In the genomic region with DNA sequence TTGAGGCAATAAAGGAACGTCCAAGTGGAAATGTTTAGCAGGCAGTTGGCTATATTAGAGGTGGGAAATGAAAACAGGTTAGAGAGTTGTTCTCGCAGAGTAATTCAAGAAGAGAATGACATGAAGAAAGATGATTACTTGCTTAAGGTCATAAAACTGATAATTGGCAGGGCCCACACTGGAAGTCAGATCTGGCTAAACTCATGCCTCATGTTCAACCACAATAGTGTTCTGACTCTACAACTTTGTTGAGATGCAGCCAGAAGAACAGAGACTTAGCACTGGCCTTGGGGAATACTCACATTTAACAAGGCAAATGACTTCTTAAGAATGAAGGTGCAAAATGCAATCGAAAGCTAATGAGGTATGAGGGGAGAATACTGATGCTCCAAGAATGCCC, we compare ENCODE assay signal across 15 cellular contexts. TPM values are rescaled to one million over a fixed set of nuclear protein-coding genes. Genes with fewer than 3 reads are reported as not detected.
DNase-seq lines count a peak whose midpoint lies in the region; ATAC-seq, FAIRE-seq and TF ChIP-seq lines count a peak whose summit lies in the region.
"Had no signal": no experiment of that assay in that cellular context is flagged by ENCODE, and none has a peak within 500 bp of the region (broad histone marks: within the 10 kb centered on the region; RNA-seq: fewer than 3 reads in every experiment).

No MANE protein-coding gene starts in this region.

- TF ChIP-seq CTCF in GM12878 (IDR thresholded peaks at IDR 0.05 in 2 of 3, conservative IDR thresholded peaks at IDR 0.05 in 1 of 3; ENCODE audit: control insufficient read depth in 2 of 3, extremely low read depth in 1 of 3, insufficient read depth in 1 of 3, low read depth in 3 of 3, low read length in 3 of 3) (no peak), prostate gland (IDR thresholded peaks at IDR 0.05) (no peak)

- no peak overlapping the region for H2BK120ac ChIP-seq in neuronal stem cell (ENCODE audit: low read depth, low read length)

- no peak overlapping the region for H3K18ac ChIP-seq in neuronal stem cell (ENCODE audit: low read length)

- CTCF ChIA-PET in GM12878 (lab: Yijun Ruan, JAX) = no interaction called here

- H3K4me1 ChIP-seq in GM12878 (ENCODE audit: control insufficient read depth, insufficient read depth, low read length) (no peaks in the 10 kb centered on the region), neuronal stem cell (ENCODE audit: control insufficient read depth in 2 of 2, insufficient read depth in 1 of 2, low read depth in 1 of 2, low read length in 2 of 2) (no peaks in the 10 kb centered on the region), prostate gland (replicated peaks) (no peaks in the 10 kb centered on the region)

- RAD21 ChIA-PET in GM12878 (lab: Charles Lee; ENCODE audit: unreplicated experiment) = no interaction called here

- peaks cover 26% of the 10 kb centered on the region for H3K9me3 Mint-ChIP-seq in activated naive CD4-positive, alpha-beta T cell treated with anti-CD3 and anti-CD28 coated beads, Interleukin-2, amount 50 U/mL, for 24 hours
- H3K9me3 Mint-ChIP-seq in stimulated activated naive CD8-positive, alpha-beta T cell treated with anti-CD3 and anti-CD28 coated beads, Interleukin-15, amount 100 ng/mL, for 72 hours = peaks cover 38 to 40% of the 10 kb centered on the region in 2 donors

- in situ Hi-C loops in GM12878 (cut with MboI) = no loop called here

- no peaks in the 10 kb centered on the region; a peak in 1 of 4 replicates for H3K27me3 ChIP-seq in GM12878 (replicated peaks in 1 of 2; ENCODE audit: control insufficient read depth in 2 of 2, insufficient read depth in 2 of 2, low read length in 1 of 2)
- H3K27me3 ChIP-seq in neuronal stem cell (ENCODE audit: control insufficient read depth in 3 of 3, insufficient read depth in 3 of 3, low read depth in 1 of 3, low read length in 3 of 3) = no peaks in the 10 kb centered on the region
- no peaks in the 10 kb centered on the region for H3K27me3 ChIP-seq in prostate gland (replicated peaks; ENCODE audit: insufficient read depth)
- H3K27me3 ChIP-seq: tibial nerve had no signal

- H3K4me2 ChIP-seq in GM12878 (ENCODE audit: control insufficient read depth, insufficient read depth) (no peak overlapping the region), neuronal stem cell (ENCODE audit: insufficient read depth, low read length, poor library complexity, severe bottlenecking) (no peak overlapping the region)

- DNase-seq in activated naive CD4-positive, alpha-beta T cell treated with anti-CD3 and anti-CD28 coated beads, Interleukin-2, amount 50 U/mL, for 16 hours = no peak
- DNase-seq in GM12878 (ENCODE audit: low read depth, low spot score) (no peak), NCI-H1417 treated with DMSO at 0.1 percent for 48 hours (lab: John Stamatoyannopoulos, UW) (no peak), neuronal stem cell (ENCODE audit: low spot score) (no peak), prostate gland (ENCODE audit: low spot score) (no peak)
- peak in 1 of 2 donors; percentile 27 for DNase-seq in stimulated activated naive CD8-positive, alpha-beta T cell treated with anti-CD3 and anti-CD28 coated beads, Interleukin-15, amount 100 ng/mL, for 72 hours
- DNase-seq: naive B cell, NCI-H187 treated with DMSO at 0.1 percent for 48 hours, NCI-H526 had no signal

- no peak overlapping the region for H2BK5ac ChIP-seq in neuronal stem cell (ENCODE audit: low read length)

- H3K36me3 Mint-ChIP-seq in activated naive CD4-positive, alpha-beta T cell treated with anti-CD3 and anti-CD28 coated beads, Interleukin-2, amount 50 U/mL, for 24 hours = peaks cover 15% of the 10 kb centered on the region

- H3K9ac ChIP-seq in GM12878 (ENCODE audit: control insufficient read depth, insufficient read depth, low read length) (no peak overlapping the region), neuronal stem cell (ENCODE audit: low read depth, low read length, poor library complexity) (no peak overlapping the region)

- no peaks in the 10 kb centered on the region for H3K36me3 ChIP-seq in GM12878 (ENCODE audit: control insufficient read depth in 2 of 2, insufficient read depth in 2 of 2, low read length in 1 of 2)
- no peaks in the 10 kb centered on the region for H3K36me3 ChIP-seq in neuronal stem cell (replicated peaks in 1 of 2; ENCODE audit: control insufficient read depth in 2 of 2, insufficient read depth in 2 of 2, low read length in 2 of 2)
- no peaks in the 10 kb centered on the region for H3K36me3 ChIP-seq in prostate gland
- H3K36me3 ChIP-seq: tibial nerve had no signal

- no peaks in the 10 kb centered on the region for H4K20me1 ChIP-seq in GM12878 (ENCODE audit: control insufficient read depth, insufficient read depth)

- peak overlapping the region; percentile 37 for H3K27ac Mint-ChIP-seq in activated naive CD4-positive, alpha-beta T cell treated with anti-CD3 and anti-CD28 coated beads, Interleukin-2, amount 50 U/mL, for 24 hours
- peak overlapping the region; percentile 72 to 98 for H3K27ac Mint-ChIP-seq in stimulated activated naive CD8-positive, alpha-beta T cell treated with anti-CD3 and anti-CD28 coated beads, Interleukin-15, amount 100 ng/mL, for 72 hours

- no TSS peak for BruUV-seq in GM12878 (replicated peaks; lab: Mats Ljungman, UMichigan)

- POLR2A ChIA-PET in GM12878 (lab: Charles Lee) = no interaction called here

- FAIRE-seq in GM12878 (lab: Jason Lieb, UNC) = no peak
- FAIRE-seq: H1 had no signal

- no peak overlapping the region for H3K14ac ChIP-seq in neuronal stem cell (ENCODE audit: low read length)

- peak overlapping the region; percentile 40 for H3K4me3 Mint-ChIP-seq in activated naive CD4-positive, alpha-beta T cell treated with anti-CD3 and anti-CD28 coated beads, Interleukin-2, amount 50 U/mL, for 24 hours
- H3K4me3 Mint-ChIP-seq in stimulated activated naive CD8-positive, alpha-beta T cell treated with anti-CD3 and anti-CD28 coated beads, Interleukin-15, amount 100 ng/mL, for 72 hours = peak overlapping the region; percentile 82 to 86

- ATAC-seq in HG03442 (IDR thresholded peaks at IDR 0.05; ENCODE audit: unreplicated experiment) (peak; percentile 19), GM12878 (peak; percentile 57)
- ATAC-seq in stimulated activated naive CD8-positive, alpha-beta T cell treated with anti-CD3 and anti-CD28 coated beads, Interleukin-15, amount 100 ng/mL, for 72 hours = peak; percentile 74

- H3K23ac ChIP-seq in neuronal stem cell (ENCODE audit: low read depth, low read length, poor library complexity) = no peak overlapping the region

- TF ChIP-seq POLR2A in GM12878 (IDR thresholded peaks at IDR 0.05; ENCODE audit: low read depth, low read length) (no peak), prostate gland (IDR thresholded peaks at IDR 0.05) (no peak)

- no peak overlapping the region for H2AFZ ChIP-seq in GM12878 (ENCODE audit: control insufficient read depth, low read depth, low read length)
- H2AFZ ChIP-seq in neuronal stem cell (ENCODE audit: low read length) = no peak overlapping the region

- no peak overlapping the region for H2BK15ac ChIP-seq in neuronal stem cell (ENCODE audit: low read length)

- H3K4me3 ChIP-seq in GM12878 (no peak overlapping the region), neuronal stem cell (ENCODE audit: low read length in 2 of 2) (no peak overlapping the region), prostate gland (no peak overlapping the region)
- H3K4me3 ChIP-seq: tibial nerve had no signal

- 26% methylated on average over 3 of the region's 3 CpGs for WGBS in GM12878 (ENCODE audit: insufficient coverage, insufficient replicate concordance, low lambda C conversion rate, missing lambda C conversion rate)
- no CpG with 5 or more reads among the region's 3 CpGs for WGBS in neuronal stem cell (ENCODE audit: extremely low coverage in 2 of 2, insufficient read length in 2 of 2, insufficient replicate concordance in 1 of 2), 2 donors
- WGBS in prostate gland = 89% methylated on average over 3 of the region's 3 CpGs

- no peak overlapping the region for H2BK12ac ChIP-seq in neuronal stem cell (ENCODE audit: low read length)

- H3K4ac ChIP-seq in neuronal stem cell (ENCODE audit: low read length) = no peak overlapping the region

- H3K27ac ChIP-seq in GM12878 (ENCODE audit: control insufficient read depth, insufficient read depth) (no peak overlapping the region), neuronal stem cell (replicated peaks; ENCODE audit: low read length) (no peak overlapping the region), prostate gland (no peak overlapping the region)

- H3K9me3 ChIP-seq in GM12878 (replicated peaks; ENCODE audit: control insufficient read depth, insufficient read depth, low read length) (peaks cover 2% of the 10 kb centered on the region; the same call in 1 of the 3 replicates), neuronal stem cell (replicated peaks in 1 of 2; ENCODE audit: control insufficient read depth in 2 of 2, insufficient read depth in 1 of 2, low read depth in 1 of 2, low read length in 2 of 2) (peaks cover 0 to 3% of the 10 kb centered on the region in 2 donors), prostate gland (no peaks in the 10 kb centered on the region)

- H3K27me3 Mint-ChIP-seq in activated naive CD4-positive, alpha-beta T cell treated with anti-CD3 and anti-CD28 coated beads, Interleukin-2, amount 50 U/mL, for 24 hours = no peaks in the 10 kb centered on the region
- H3K27me3 Mint-ChIP-seq in stimulated activated naive CD8-positive, alpha-beta T cell treated with anti-CD3 and anti-CD28 coated beads, Interleukin-15, amount 100 ng/mL, for 72 hours = no peaks in the 10 kb centered on the region

- no peaks in the 10 kb centered on the region for H3K79me2 ChIP-seq in GM12878 (ENCODE audit: control insufficient read depth, insufficient read depth, low read length)

- TF ChIP-seq EP300 in GM12878 (IDR thresholded peaks at IDR 0.05; ENCODE audit: borderline replicate concordance in 1 of 2, control insufficient read depth in 1 of 2, low read depth in 2 of 2, low read length in 2 of 2) = no peak

- H3K79me1 ChIP-seq in neuronal stem cell (ENCODE audit: low read depth, low read length) = no peaks in the 10 kb centered on the region

- TF ChIP-seq RAD21 in GM12878 (IDR thresholded peaks at IDR 0.05; ENCODE audit: insufficient read depth, low read depth, low read length) = no peak

- H4K8ac ChIP-seq in neuronal stem cell (ENCODE audit: low read depth, low read length) = no peak overlapping the region

- SMC1A ChIA-PET in GM12878 (lab: Charles Lee; ENCODE audit: uncharacterized antibody, unreplicated experiment) = interaction anchor here (1.3 kb wide), 1 partner anchor 33 kb away, joined by 3 read pairs; no protein-coding TSS in a partner anchor

- no peak overlapping the region for H4K91ac ChIP-seq in neuronal stem cell (ENCODE audit: low read depth, low read length, poor library complexity)

- peaks cover 53% of the 10 kb centered on the region for H3K4me1 Mint-ChIP-seq in activated naive CD4-positive, alpha-beta T cell treated with anti-CD3 and anti-CD28 coated beads, Interleukin-2, amount 50 U/mL, for 24 hours
- peaks cover 84% of the 10 kb centered on the region for H3K4me1 Mint-ChIP-seq in stimulated activated naive CD8-positive, alpha-beta T cell treated with anti-CD3 and anti-CD28 coated beads, Interleukin-15, amount 100 ng/mL, for 72 hours

- no peak overlapping the region for H2AK5ac ChIP-seq in neuronal stem cell (ENCODE audit: low read depth, low read length)

- intact Hi-C loops in GM12878 (cut with micrococcal nuclease; ENCODE audit: unreplicated experiment) = loop anchor here (5.0 kb wide), 1 partner anchor 45 kb away; no protein-coding TSS in a partner anchor
- intact Hi-C loops in prostate gland (cut with DNase I) = no loop called here

RNA-seq across cellular contexts. Expression of gene TNFSF8, which starts 27.2 kb away (rescaled TPM):
- total RNA-seq in GM12878 (2013; cell fraction: nucleolus; rRNA removed) = not detected in 2 replicates
- total RNA-seq in GM12878 (2014; rRNA removed) (not detected in 2 replicates), GM12878 (2014; rRNA removed; fragmentation: Illumina TruSeq; extraction: Trizol) (not detected in 2 replicates), GM12878 (2021) (0.11 and 0.15 TPM in 2 replicates), prostate gland (1 to 10 TPM in 1 of 2 donors, under 1 TPM in 1; 0.32 to 2.4 TPM)
- polyA plus RNA-seq in GM12878 (2011; ENCODE audit: low read depth) = not detected
- polyA plus RNA-seq in GM12878 (2011; rRNA removed) (0.04 and 0.10 TPM in 2 replicates), GM12878 (2014; fragmentation: Illumina TruSeq; extraction: Trizol) (not detected in 2 replicates), GM12878 (2014; fragmentation: Nextera tagmentation; extraction: Ambion mirVana) (under 1 TPM in 1 of 2 experiments, not detected in 1; 0.29 TPM), GM12878 (2014; rRNA removed) (not detected in 2 replicates), GM12878 (2016; fragmentation: Nextera tagmentation; extraction: Ambion mirVana) (not detected)
- 0.03 and 0.04 TPM in 2 replicates for polyA plus RNA-seq in GM12878 (2011; cell fraction: cytosol; rRNA removed)
- polyA plus RNA-seq in GM12878 (2011; cell fraction: nucleus; rRNA removed) = 0.09 TPM in 1 of 2 replicates, not detected in the other
- not detected in 2 replicates for polyA plus RNA-seq in GM12878 (2012)
- 0.22 TPM in 1 of 2 replicates, not detected in the other for polyA minus RNA-seq in GM12878 (2011; rRNA and poly(A)+ RNA removed)
- not detected in 2 replicates for polyA minus RNA-seq in GM12878 (2011; cell fraction: cytosol; rRNA and poly(A)+ RNA removed)
- not detected in 2 replicates for polyA minus RNA-seq in GM12878 (2011; cell fraction: nucleus; rRNA and poly(A)+ RNA removed)
- not detected for polyA plus RNA-seq in neuronal stem cell (2013, experiment 1 of 2)
- polyA plus RNA-seq in neuronal stem cell (2013, experiment 2 of 2) = not detected
- total RNA-seq: H1, HT1080, pulmonary artery endothelial cell had no signal
- polyA plus RNA-seq: H1 had no signal

Comparison
In these comparisons a context has a peak if more than half of its experiments do, and no peak if none do; other contexts are left out.
1. ATAC-seq: peak in every context shown above with its lines; median percentile 74 in stimulated activated naive CD8-positive, alpha-beta T cell treated with anti-CD3 and anti-CD28 coated beads, Interleukin-15, amount 100 ng/mL, for 72 hours; 57 in GM12878; 19 in HG03442.